19 cellular contexts compared by ENCODE assay signal in genomic region chr10:54203426-54203825, GRCh38.
DNase-seq lines count a peak whose midpoint lies in the region; ATAC-seq, FAIRE-seq and TF ChIP-seq lines count a peak whose summit lies in the region.
"Had no signal": no experiment of that assay in that cellular context is flagged by ENCODE, and none has a peak within 500 bp of the region (broad histone marks: within the 10 kb centered on the region; RNA-seq: fewer than 3 reads in every experiment).

No MANE protein-coding gene starts in this region.

- H3K36me3 ChIP-seq in bronchial epithelial cell (ENCODE audit: control insufficient read depth, insufficient read depth, low read length) (no peaks in the 10 kb centered on the region), prostate gland (no peaks in the 10 kb centered on the region)
- H3K36me3 ChIP-seq: BE2C, HAP-1 had no signal

- no peaks in the 10 kb centered on the region for H3K36me3 Mint-ChIP-seq in activated CD4-positive, alpha-beta memory T cell treated with anti-CD3 and anti-CD28 coated beads for 36 hours
- H3K36me3 Mint-ChIP-seq: CD4-positive, CD25-positive, alpha-beta regulatory T cell; CD8-positive, alpha-beta memory T cell had no signal

- no peaks in the 10 kb centered on the region for H3K27me3 Mint-ChIP-seq in activated CD4-positive, alpha-beta memory T cell treated with anti-CD3 and anti-CD28 coated beads for 36 hours
- H3K27me3 Mint-ChIP-seq: CD4-positive, CD25-positive, alpha-beta regulatory T cell; CD8-positive, alpha-beta memory T cell had no signal

- ATAC-seq in esophagus mucosa (peak; percentile 94), Right ventricle myocardium superior (ENCODE audit: poor library complexity) (no peak)

- DNase-seq in HPDE6-E6E7 (ENCODE audit: extremely low spot score) (peak; percentile 29), RKO (ENCODE audit: low spot score) (peak; percentile 76), bronchial epithelial cell (ENCODE audit: low read depth) (peak; percentile 85), prostate gland (ENCODE audit: low spot score) (no peak), Right ventricle myocardium superior (no peak)
- no peak for DNase-seq in activated CD4-positive, alpha-beta memory T cell treated with anti-CD3 and anti-CD28 coated beads for 36 hours
- DNase-seq: BE2C; C1 segment of cervical spinal cord; CD4-positive, CD25-positive, alpha-beta regulatory T cell; CD8-positive, alpha-beta memory T cell; IMR-90 had no signal

- no peaks in the 10 kb centered on the region for H3K4me1 ChIP-seq in prostate gland (replicated peaks)
- H3K4me1 ChIP-seq: BE2C, HAP-1 had no signal

- POLR2A ChIA-PET in activated CD4-positive, alpha-beta memory T cell treated with anti-CD3 and anti-CD28 coated beads for 36 hours (lab: Charles Lee) = no interaction called here

- CTCF ChIA-PET in activated CD4-positive, alpha-beta memory T cell treated with anti-CD3 and anti-CD28 coated beads for 36 hours (lab: Charles Lee) = no interaction called here

- intact Hi-C loops in activated CD4-positive, alpha-beta memory T cell treated with anti-CD3 and anti-CD28 coated beads for 36 hours (cut with micrococcal nuclease) = no loop called here
- intact Hi-C loops in prostate gland (cut with DNase I) (no loop called here), Right ventricle myocardium superior (cut with DNase I) (no loop called here)

- H3K4me1 Mint-ChIP-seq in activated CD4-positive, alpha-beta memory T cell treated with anti-CD3 and anti-CD28 coated beads for 36 hours (ENCODE audit: low read depth) = no peaks in the 10 kb centered on the region
- H3K4me1 Mint-ChIP-seq: CD4-positive, CD25-positive, alpha-beta regulatory T cell; CD8-positive, alpha-beta memory T cell had no signal

- no peak for TF ChIP-seq CTCF in bronchial epithelial cell (IDR thresholded peaks at IDR 0.05; ENCODE audit: insufficient read depth, low read length, severe bottlenecking)
- TF ChIP-seq CTCF in prostate gland (IDR thresholded peaks at IDR 0.05) = no peak

- WGBS in prostate gland = 73% methylated on average over 3 of the region's 3 CpGs

- H3K27ac ChIP-seq in prostate gland = no peak overlapping the region

- no peak for TF ChIP-seq POLR2A in prostate gland (IDR thresholded peaks at IDR 0.05)

- no peak for FAIRE-seq in bronchial epithelial cell (lab: Jason Lieb, UNC)
- FAIRE-seq: D721Med, G401.6, GM12891, GM19239, H1, HTR-8/SVneo had no signal

- H3K27ac Mint-ChIP-seq in activated CD4-positive, alpha-beta memory T cell treated with anti-CD3 and anti-CD28 coated beads for 36 hours = no peak overlapping the region
- H3K27ac Mint-ChIP-seq: CD4-positive, CD25-positive, alpha-beta regulatory T cell; CD8-positive, alpha-beta memory T cell had no signal

- H3K9me3 ChIP-seq in prostate gland = no peaks in the 10 kb centered on the region
- H3K9me3 ChIP-seq: BE2C, HAP-1 had no signal

- H3K27me3 ChIP-seq in bronchial epithelial cell (ENCODE audit: control insufficient read depth, insufficient read depth, low read length) (no peaks in the 10 kb centered on the region), prostate gland (replicated peaks; ENCODE audit: insufficient read depth) (no peaks in the 10 kb centered on the region)
- H3K27me3 ChIP-seq: BE2C had no signal

- peaks cover 19% of the 10 kb centered on the region for H3K9me3 Mint-ChIP-seq in activated CD4-positive, alpha-beta memory T cell treated with anti-CD3 and anti-CD28 coated beads for 36 hours

- no peak overlapping the region for H3K4me3 Mint-ChIP-seq in activated CD4-positive, alpha-beta memory T cell treated with anti-CD3 and anti-CD28 coated beads for 36 hours
- H3K4me3 Mint-ChIP-seq: CD4-positive, CD25-positive, alpha-beta regulatory T cell; CD8-positive, alpha-beta memory T cell had no signal

- H3K4me3 ChIP-seq in bronchial epithelial cell (ENCODE audit: low read depth, low read length) (no peak overlapping the region), prostate gland (no peak overlapping the region)
- H3K4me3 ChIP-seq: HAP-1 had no signal

Comparison
In these comparisons a context has a peak if more than half of its experiments do, and no peak if none do; other contexts are left out.
1. DNase-seq: peak in HPDE6-E6E7 (single experiment), RKO (single experiment) and bronchial epithelial cell (single experiment); none in activated CD4-positive, alpha-beta memory T cell treated with anti-CD3 and anti-CD28 coated beads for 36 hours (single experiment), prostate gland (single experiment) and Right ventricle myocardium superior (single experiment).